Comparison of ENCODE assay signal across 17 cellular contexts in the genomic region with DNA sequence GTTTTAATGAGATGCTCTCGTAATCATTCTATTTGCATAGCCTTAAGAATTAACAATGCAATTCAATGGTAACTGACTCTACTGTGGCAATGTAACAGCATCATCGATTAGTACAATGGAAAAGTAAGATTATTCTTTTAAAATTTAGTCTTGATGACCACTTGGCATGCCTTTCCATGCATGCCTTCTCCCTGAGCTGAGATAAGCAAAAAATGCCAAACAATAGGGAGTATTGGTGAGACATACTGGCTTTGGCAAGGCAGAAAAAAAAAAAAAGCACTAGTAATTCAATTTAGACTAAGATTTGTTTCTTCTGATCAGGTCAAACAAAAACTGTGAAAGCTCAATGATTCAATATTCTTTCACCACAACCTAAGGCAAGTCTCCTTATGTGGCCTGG.
DNase-seq lines count a peak whose midpoint lies in the region; ATAC-seq and TF ChIP-seq lines count a peak whose summit lies in the region.
"Had no signal": no experiment of that assay in that cellular context is flagged by ENCODE, and none has a peak within 500 bp of the region (broad histone marks: within the 10 kb centered on the region; RNA-seq: fewer than 3 reads in every experiment).

No MANE protein-coding gene starts in this region.

- in situ Hi-C loops in Panc1 (cut with HindIII; ENCODE audit: low pct_unique_long_range_greater_than_20kb, low sequenced_read_pairs): no loop called here

- H3K9me3 ChIP-seq in A673 (ENCODE audit: low read depth, low read length, poor library complexity, severe bottlenecking) (no peaks in the 10 kb centered on the region), Panc1 (ENCODE audit: control insufficient read depth, insufficient read depth, low read depth, low read length) (no peaks in the 10 kb centered on the region), mesodermal cell (ENCODE audit: control insufficient read depth, low read length) (no peaks in the 10 kb centered on the region)
- H3K9me3 ChIP-seq: BLaER1 treated with 17β-estradiol and CSF1 and Interleukin-3, amounts not matched to agents 10 nM and 100 nM had no signal

- DNase-seq in A673 (ENCODE audit: low spot score): peak; percentile 9
- DNase-seq in Panc1 (ENCODE audit: low read depth, low spot score): no peak
- peak; percentile 27 for DNase-seq in choroid plexus epithelial cell (ENCODE audit: low read depth)
- no peak for DNase-seq in glomerular visceral epithelial cell (ENCODE audit: extremely low spot score)
- DNase-seq in NCI-H774 (lab: John Stamatoyannopoulos, UW): no peak
- no peak for DNase-seq in HK-2 (ENCODE audit: unreplicated experiment)
- DNase-seq: COR-L47, NCI-H146, NCI-H2081 treated with DMSO at 0.1 percent for 48 hours, NCI-H526, OCI-M1 had no signal

- 100% methylated on average over 1 of the region's 2 CpGs; no CpG with 5 or more reads in 1 of the 2 experiments for WGBS in mesodermal cell (ENCODE audit: insufficient coverage in 2 of 2), 2 experiments

- no peak for ATAC-seq in Panc1
- no peak for ATAC-seq in HG02852 (IDR thresholded peaks at IDR 0.05; ENCODE audit: unreplicated experiment)

- TF ChIP-seq CTCF in A673 (conservative IDR thresholded peaks at IDR 0.05; ENCODE audit: low read depth, low read length): no peak
- TF ChIP-seq CTCF in Panc1 (IDR thresholded peaks at IDR 0.05): no peak
- TF ChIP-seq CTCF in choroid plexus epithelial cell (conservative IDR thresholded peaks at IDR 0.05; ENCODE audit: low read depth, low read length): no peak

- BruUV-seq in A673 (replicated peaks; lab: Mats Ljungman, UMichigan): no TSS peak
- BruUV-seq in Panc1 (replicated peaks; lab: Mats Ljungman, UMichigan): no TSS peak

- H3K4me1 ChIP-seq in A673 (ENCODE audit: insufficient read depth, low read length, poor library complexity, severe bottlenecking) (peaks cover 23% of the 10 kb centered on the region), Panc1 (ENCODE audit: control insufficient read depth, insufficient read depth, low read length) (peaks cover 11% of the 10 kb centered on the region), mesodermal cell (ENCODE audit: control insufficient read depth, insufficient read depth, low read length, poor library complexity, severe bottlenecking) (peaks cover 12% of the 10 kb centered on the region)

- H3K27me3 ChIP-seq in A673 (replicated peaks; ENCODE audit: insufficient read depth, low read depth, low read length, poor library complexity) (no peaks in the 10 kb centered on the region), Panc1 (ENCODE audit: control insufficient read depth, insufficient read depth, low read length) (no peaks in the 10 kb centered on the region)
- H3K27me3 ChIP-seq: BLaER1 treated with 17β-estradiol and CSF1 and Interleukin-3, amounts not matched to agents 10 nM and 100 nM had no signal

- intact Hi-C loops in A673 (cut with micrococcal nuclease; ENCODE audit: unreplicated experiment) (no loop called here), Panc1 (cut with micrococcal nuclease; ENCODE audit: unreplicated experiment) (no loop called here)

- POLR2A ChIA-PET in A673 (lab: Charles Lee; ENCODE audit: low non-redundant PET) (interaction anchor here (0.8 kb wide), 1 partner anchor 13 kb away, joined by 4 read pairs; no protein-coding TSS in a partner anchor), Panc1 (lab: Charles Lee) (interaction anchor here (0.6 kb wide), 1 partner anchor 23 kb away, joined by 4 read pairs; no protein-coding TSS in a partner anchor)

- no peak overlapping the region for H3K4me3 ChIP-seq in A673 (ENCODE audit: low read depth, low read length, poor library complexity, severe bottlenecking)
- no peak overlapping the region for H3K4me3 ChIP-seq in Panc1 (ENCODE audit: low read depth in 2 of 2, low read length in 2 of 2)
- no peak overlapping the region for H3K4me3 ChIP-seq in choroid plexus epithelial cell (ENCODE audit: low read depth, low read length)
- H3K4me3 ChIP-seq in mesodermal cell (ENCODE audit: extremely low read depth, insufficient read depth, low read length, poor library complexity, severe bottlenecking): no peak overlapping the region
- H3K4me3 ChIP-seq: BLaER1 treated with 17β-estradiol and CSF1 and Interleukin-3, amounts not matched to agents 10 nM and 100 nM; K562 had no signal

- H3K27ac ChIP-seq in A673 (ENCODE audit: low read depth, low read length, poor library complexity, severe bottlenecking) (peak overlapping the region; percentile 47), Panc1 (ENCODE audit: low read length) (peak overlapping the region; percentile 63), mesodermal cell (ENCODE audit: low read depth, low read length, severe bottlenecking) (peak overlapping the region; percentile 55)
- H3K27ac ChIP-seq: 22Rv1; BLaER1 treated with 17β-estradiol and CSF1 and Interleukin-3, amounts not matched to agents 10 nM and 100 nM; RWPE1 had no signal

- CTCF ChIA-PET in A673 (lab: Charles Lee): no interaction called here
- CTCF ChIA-PET in Panc1 (lab: Charles Lee): interaction anchor here (1.0 kb wide), 1 partner anchor 8 kb away, joined by 5 read pairs; no protein-coding TSS in a partner anchor

- no peaks in the 10 kb centered on the region for H3K36me3 ChIP-seq in A673 (ENCODE audit: insufficient read depth, low read length, poor library complexity, severe bottlenecking)
- H3K36me3 ChIP-seq in Panc1 (ENCODE audit: control insufficient read depth, insufficient read depth, low read length): no peaks in the 10 kb centered on the region
- no peaks in the 10 kb centered on the region for H3K36me3 ChIP-seq in mesodermal cell (ENCODE audit: control insufficient read depth, insufficient read depth, low read length)
- H3K36me3 ChIP-seq: BLaER1 treated with 17β-estradiol and CSF1 and Interleukin-3, amounts not matched to agents 10 nM and 100 nM had no signal

Comparison
In these comparisons a context has a peak if more than half of its experiments do, and no peak if none do; other contexts are left out.
1. DNase-seq: peak in A673 (single experiment) and choroid plexus epithelial cell (single experiment); none in Panc1 (single experiment), glomerular visceral epithelial cell (single experiment), NCI-H774 (single experiment) and HK-2 (single experiment).
2. Peak in every context shown above with its lines, with median percentiles within 50 percentile points of each other: H3K27ac ChIP-seq.